In the genomic region with DNA sequence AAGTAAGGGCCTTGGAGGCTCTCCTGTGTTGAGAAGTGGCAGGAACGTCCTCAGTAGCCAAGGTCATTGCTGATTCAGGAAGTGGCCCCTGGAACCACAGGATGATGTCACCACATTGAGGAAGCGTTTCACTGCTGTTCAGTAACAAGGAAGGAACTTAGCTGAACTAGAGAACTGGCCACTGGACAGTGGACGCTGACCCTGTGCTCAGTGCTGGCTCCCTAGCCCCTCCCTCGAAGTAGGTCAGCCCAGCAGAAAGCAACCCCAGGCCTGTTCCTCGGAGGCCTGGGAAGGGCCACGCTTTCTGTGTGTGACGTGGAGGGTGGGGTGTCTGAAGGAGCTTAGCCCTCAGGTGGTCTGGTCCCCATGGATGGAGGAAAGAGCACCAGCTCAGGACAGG, we compare ENCODE assay signal across 8 cellular contexts. TPM values are rescaled to one million over a fixed set of nuclear protein-coding genes. Genes with fewer than 3 reads are reported as not detected.
DNase-seq lines count a peak whose midpoint lies in the region; ATAC-seq and TF ChIP-seq lines count a peak whose summit lies in the region.

No MANE protein-coding gene starts in this region.

- H3K4me1 ChIP-seq in parathyroid adenoma: peaks cover 55% of the 10 kb centered on the region

- no peak overlapping the region for H3K4me2 ChIP-seq in parathyroid adenoma (ENCODE audit: low read length)

- no peaks in the 10 kb centered on the region for H3K36me3 ChIP-seq in parathyroid adenoma (ENCODE audit: control insufficient read depth, insufficient read depth, low read length)

- peak overlapping the region; percentile 13 for H2AFZ ChIP-seq in parathyroid adenoma

- H3K4me3 ChIP-seq in parathyroid adenoma (ENCODE audit: low read depth, low read length): no peak overlapping the region

- no peak for TF ChIP-seq CTCF in parathyroid adenoma (IDR thresholded peaks at IDR 0.05)

- peaks cover 28% of the 10 kb centered on the region for H3K79me2 ChIP-seq in parathyroid adenoma

- no peaks in the 10 kb centered on the region for H3K9me3 ChIP-seq in parathyroid adenoma (ENCODE audit: control insufficient read depth, low read length)

- H3K27ac ChIP-seq in parathyroid adenoma: peak overlapping the region; percentile 95

- DNase-seq in GM03348 (ENCODE audit: low spot score) (peak; percentile 40), SIG-M5 (lab: John Stamatoyannopoulos, UW) (peak; percentile 46), fibroblast of peridontal ligament (ENCODE audit: extremely low read depth) (peak; percentile 22), cerebellar cortex (ENCODE audit: low spot score) (no peak), ureter (ENCODE audit: low spot score) (no peak)

- H3K9ac ChIP-seq in parathyroid adenoma: no peak overlapping the region

- ATAC-seq in HG02763 (IDR thresholded peaks at IDR 0.05; ENCODE audit: unreplicated experiment) (no peak), GM21390 (IDR thresholded peaks at IDR 0.05; ENCODE audit: unreplicated experiment) (no peak)

- no peaks in the 10 kb centered on the region for H3K27me3 ChIP-seq in parathyroid adenoma (ENCODE audit: control insufficient read depth, insufficient read depth, low read length)

RNA-seq across cellular contexts. Expression of a gene that starts 58.3 kb away (rescaled TPM):
- 22.7 TPM for total RNA-seq in ureter

Comparison
In these comparisons a context has a peak if more than half of its experiments do, and no peak if none do; other contexts are left out.
1. DNase-seq: peak in GM03348 (single experiment), SIG-M5 (single experiment) and fibroblast of peridontal ligament (single experiment); none in cerebellar cortex (single experiment) and ureter (single experiment).